Comparison of ENCODE assay signal across 8 cellular contexts in the genomic region with DNA sequence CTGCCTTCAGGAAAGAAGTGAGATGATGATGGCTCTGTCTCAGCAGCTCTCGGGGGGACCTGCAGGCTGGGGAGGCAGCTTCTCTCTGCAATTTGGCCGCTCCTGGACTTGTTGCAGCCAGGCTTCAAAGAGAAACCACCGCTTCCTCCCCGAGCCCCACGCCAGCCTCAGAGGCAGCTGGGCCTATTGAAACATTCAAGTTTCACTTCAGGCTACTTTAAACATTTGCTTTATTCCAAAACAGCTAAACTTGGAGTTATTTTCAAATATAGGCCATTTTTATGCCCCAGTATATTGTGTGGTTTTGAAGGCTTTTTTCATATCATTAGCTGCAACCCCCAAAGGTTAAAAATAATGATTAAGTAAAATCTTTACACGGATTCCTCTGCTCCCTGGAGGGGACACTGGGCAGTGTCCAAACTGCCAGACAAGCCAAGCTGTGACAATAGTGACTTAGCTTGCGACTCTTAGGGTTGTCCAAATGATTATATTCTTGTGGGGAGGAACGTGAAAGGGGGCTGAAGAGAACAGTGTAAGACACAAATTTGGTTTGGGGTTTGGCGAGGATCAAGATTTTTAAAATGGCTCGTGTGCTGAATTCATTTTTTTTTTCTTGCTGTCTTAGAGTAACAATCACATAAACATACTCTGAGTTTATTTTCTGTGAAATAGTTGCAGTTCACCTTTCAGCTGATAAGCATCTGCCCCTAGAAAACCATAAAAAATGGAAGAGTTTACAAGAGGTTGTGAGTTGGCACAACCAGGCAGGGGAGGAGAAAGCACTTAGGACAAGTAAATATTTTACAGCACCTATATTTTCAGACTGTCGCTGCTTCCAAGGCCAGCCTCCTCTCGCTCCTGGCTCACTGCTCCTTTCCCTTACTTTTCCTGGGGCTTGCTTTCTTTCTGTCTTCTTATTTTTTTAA.
DNase-seq lines count a peak whose midpoint lies in the region; ATAC-seq and TF ChIP-seq lines count a peak whose summit lies in the region.

No MANE protein-coding gene starts in this region.

- H3K4me3 ChIP-seq in SK-N-MC, result no peak overlapping the region
- no peak overlapping the region for H3K4me3 ChIP-seq in astrocyte of the spinal cord (ENCODE audit: low read depth, low read length)

- H3K36me3 ChIP-seq in SK-N-MC (ENCODE audit: insufficient read depth, low read length), result no peaks in the 10 kb centered on the region

- TF ChIP-seq CTCF in astrocyte of the spinal cord (IDR thresholded peaks at IDR 0.05; ENCODE audit: low read depth, low read length), result peak; percentile 5

- peak overlapping the region; percentile 18 for H3K9ac ChIP-seq in SK-N-MC (ENCODE audit: insufficient read length)

- DNase-seq in AG20443 (ENCODE audit: low spot score) (peak; percentile 71), SK-N-MC (ENCODE audit: low read depth, low spot score) (no peak), astrocyte of the spinal cord (ENCODE audit: low read depth, low spot score) (peak; percentile 73), left kidney (ENCODE audit: low read depth, low spot score) (peak; percentile 75), NCI-H2196 treated with DMSO at 0.1 percent for 48 hours (lab: John Stamatoyannopoulos, UW; ENCODE audit: unreplicated experiment) (no peak)
- DNase-seq in stimulated activated CD4-positive, alpha-beta T cell treated with anti-CD3 and anti-CD28 coated beads, TNF-alpha, amount 100 ng/mL, for 24 hours (ENCODE audit: low read depth in 3 of 3), result peak in 2 of 3 experiments; percentile 4 to 22

- H3K9me3 ChIP-seq in SK-N-MC (ENCODE audit: low read depth, low read length), result no peaks in the 10 kb centered on the region

- no peak overlapping the region for H3K27ac ChIP-seq in SK-N-MC

- in situ Hi-C loops in astrocyte of the spinal cord (cut with HindIII; ENCODE audit: low sequenced_read_pairs), result no loop called here

- ATAC-seq in GM18867 (IDR thresholded peaks at IDR 0.05; ENCODE audit: unreplicated experiment) (peak; percentile 94), HG03095 (IDR thresholded peaks at IDR 0.05; ENCODE audit: unreplicated experiment) (peak; percentile 80)

Comparison
In these comparisons a context has a peak if more than half of its experiments do, and no peak if none do; other contexts are left out.
1. DNase-seq: peak in AG20443 (single experiment), astrocyte of the spinal cord (single experiment), left kidney (single experiment) and stimulated activated CD4-positive, alpha-beta T cell treated with anti-CD3 and anti-CD28 coated beads, TNF-alpha, amount 100 ng/mL, for 24 hours (2 of 3); none in SK-N-MC (single experiment) and NCI-H2196 treated with DMSO at 0.1 percent for 48 hours (single experiment).